ENCODE assay signal across 10 cellular contexts in the genomic region with DNA sequence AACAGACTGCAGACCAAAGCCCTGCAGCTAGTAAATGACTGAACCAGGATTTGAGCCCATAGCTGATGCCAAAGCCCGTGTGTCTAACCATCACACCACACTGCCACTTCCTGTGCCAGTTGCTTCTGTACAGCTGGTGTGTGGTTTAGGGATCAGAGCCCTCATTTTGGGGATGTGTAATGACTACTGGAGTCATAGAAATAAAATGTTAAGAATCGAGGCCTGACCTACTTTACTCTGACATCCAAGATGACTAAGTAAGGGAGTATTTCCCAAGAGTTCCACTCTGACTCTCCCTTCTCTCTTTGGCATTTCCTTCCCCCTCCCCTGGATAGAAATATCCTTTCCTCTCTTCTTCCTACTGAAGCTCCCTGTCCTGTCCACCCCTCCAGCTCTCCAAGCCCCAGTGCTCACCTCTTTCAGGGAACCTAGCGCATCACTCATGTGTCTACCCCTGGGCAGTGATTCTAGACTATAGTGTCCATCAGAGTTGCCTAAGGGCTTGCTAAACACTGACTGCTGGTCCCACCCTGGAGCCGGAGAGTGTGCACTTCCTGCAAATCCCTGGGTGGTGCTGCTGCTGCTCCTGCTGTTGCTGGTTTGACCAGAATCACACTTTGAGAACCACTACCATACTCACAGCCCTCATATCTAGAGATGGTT. TPM values are rescaled to one million over a fixed set of nuclear protein-coding genes. Genes with fewer than 3 reads are reported as not detected.
DNase-seq lines count a peak whose midpoint lies in the region; ATAC-seq and TF ChIP-seq lines count a peak whose summit lies in the region.
"Had no signal": no experiment of that assay in that cellular context is flagged by ENCODE, and none has a peak within 500 bp of the region (broad histone marks: within the 10 kb centered on the region; RNA-seq: fewer than 3 reads in every experiment).

No MANE protein-coding gene starts in this region.

- peak; percentile 31 to 49 for DNase-seq in AML-193 (lab: John Stamatoyannopoulos, UW)
- DNase-seq in NB4 (ENCODE audit: low read depth) = peak; percentile 45
- peak; percentile 85 for DNase-seq in epidermal melanocyte (ENCODE audit: insufficient read length, low spot score)
- DNase-seq in naive thymus-derived CD4-positive, alpha-beta T cell = no peak
- DNase-seq in D341Med (ENCODE audit: low spot score) = no peak
- no peak for DNase-seq in thyroid gland
- no peak for DNase-seq in neuronal stem cell (ENCODE audit: low spot score)
- no peak for DNase-seq in natural killer cell
- DNase-seq: activated CD8-positive, alpha-beta T cell treated with anti-CD3 and anti-CD28 coated beads, Interleukin-2, amount 10 ng/mL, durations not matched to agents 7 days and 5 days; NCI-H446 had no signal

- no peak overlapping the region for H3K4me3 ChIP-seq in NB4 (ENCODE audit: low read depth, low read length)
- H3K4me3 ChIP-seq in naive thymus-derived CD4-positive, alpha-beta T cell (ENCODE audit: low read length) = no peak overlapping the region
- H3K4me3 ChIP-seq in thyroid gland (replicated peaks in 1 of 3) = no peak overlapping the region
- H3K4me3 ChIP-seq in neuronal stem cell (ENCODE audit: low read length in 2 of 2) = no peak overlapping the region

- intact Hi-C loops in naive thymus-derived CD4-positive, alpha-beta T cell (cut with micrococcal nuclease) = no loop called here
- intact Hi-C loops in thyroid gland (cut with DNase I) = no loop called here
- intact Hi-C loops in natural killer cell (cut with micrococcal nuclease) = no loop called here

- H3K27ac ChIP-seq in naive thymus-derived CD4-positive, alpha-beta T cell (ENCODE audit: low read depth, low read length) = no peak overlapping the region
- H3K27ac ChIP-seq in thyroid gland = peak overlapping the region in 1 of 3 donors; percentile 36
- no peak overlapping the region for H3K27ac ChIP-seq in neuronal stem cell (replicated peaks; ENCODE audit: low read length)

- H3K27me3 ChIP-seq in naive thymus-derived CD4-positive, alpha-beta T cell (ENCODE audit: control insufficient read depth in 2 of 2, insufficient read depth in 2 of 2, low read length in 2 of 2) = no peaks in the 10 kb centered on the region
- H3K27me3 ChIP-seq in thyroid gland (no peaks in the 10 kb centered on the region), neuronal stem cell (ENCODE audit: control insufficient read depth in 3 of 3, insufficient read depth in 3 of 3, low read depth in 1 of 3, low read length in 3 of 3) (peaks cover 0 to 2% (median 0%) of the 10 kb centered on the region in 3 experiments)

- no peak overlapping the region for H4K8ac ChIP-seq in neuronal stem cell (ENCODE audit: low read depth, low read length)

- no peak overlapping the region for H3K18ac ChIP-seq in neuronal stem cell (ENCODE audit: low read length)

- no peaks in the 10 kb centered on the region for H3K79me1 ChIP-seq in neuronal stem cell (ENCODE audit: low read depth, low read length)

- no peak overlapping the region for H2AK5ac ChIP-seq in neuronal stem cell (ENCODE audit: low read depth, low read length)

- no peak overlapping the region for H2BK120ac ChIP-seq in neuronal stem cell (ENCODE audit: low read depth, low read length)

- peaks cover 0 to 13% (median 11%) of the 10 kb centered on the region in 5 donors for H3K27me3 Mint-ChIP-seq in naive thymus-derived CD4-positive, alpha-beta T cell
- peaks cover 0 to 2% of the 10 kb centered on the region in 2 donors for H3K27me3 Mint-ChIP-seq in natural killer cell (ENCODE audit: low read depth in 2 of 2)

- no peak overlapping the region for H2BK5ac ChIP-seq in neuronal stem cell (ENCODE audit: low read length)

- H2AFZ ChIP-seq in neuronal stem cell (ENCODE audit: low read length) = no peak overlapping the region

- no peak overlapping the region for H3K14ac ChIP-seq in neuronal stem cell (ENCODE audit: low read length)

- POLR2A ChIA-PET in naive thymus-derived CD4-positive, alpha-beta T cell (lab: Charles Lee) = no interaction called here

- CTCF ChIA-PET in naive thymus-derived CD4-positive, alpha-beta T cell (lab: Charles Lee) = no interaction called here

- TF ChIP-seq POLR2A in NB4 (IDR thresholded peaks at IDR 0.05; ENCODE audit: extremely low read depth, insufficient read length) (no peak), thyroid gland (IDR thresholded peaks at IDR 0.05) (no peak)

- no peaks in the 10 kb centered on the region for H3K9me3 ChIP-seq in naive thymus-derived CD4-positive, alpha-beta T cell (ENCODE audit: control insufficient read depth in 2 of 3, low read length in 3 of 3)
- H3K9me3 ChIP-seq in thyroid gland = no peaks in the 10 kb centered on the region
- H3K9me3 ChIP-seq in neuronal stem cell (replicated peaks in 1 of 2; ENCODE audit: control insufficient read depth in 2 of 2, insufficient read depth in 1 of 2, low read depth in 1 of 2, low read length in 2 of 2) = peaks cover 0 to 6% of the 10 kb centered on the region in 2 donors

- no peak overlapping the region for H3K23ac ChIP-seq in neuronal stem cell (ENCODE audit: low read depth, low read length, poor library complexity)

- no peak overlapping the region for H4K91ac ChIP-seq in neuronal stem cell (ENCODE audit: low read depth, low read length, poor library complexity)

- no peak overlapping the region for H3K4me2 ChIP-seq in neuronal stem cell (ENCODE audit: insufficient read depth, low read length, poor library complexity, severe bottlenecking)

- WGBS in thyroid gland, 2 donors = 72 to 77% methylated on average over 4 of the region's 4 CpGs
- no CpG with 5 or more reads among the region's 4 CpGs for WGBS in neuronal stem cell (ENCODE audit: extremely low coverage in 2 of 2, insufficient read length in 2 of 2, insufficient replicate concordance in 1 of 2), 2 donors

- TF ChIP-seq CTCF in NB4 (IDR thresholded peaks at IDR 0.05; ENCODE audit: low read depth, low read length) = no peak
- no peak for TF ChIP-seq CTCF in thyroid gland (IDR thresholded peaks at IDR 0.05)
- TF ChIP-seq CTCF in natural killer cell (IDR thresholded peaks at IDR 0.05) = no peak

- no peaks in the 10 kb centered on the region for H3K4me1 ChIP-seq in naive thymus-derived CD4-positive, alpha-beta T cell (ENCODE audit: control insufficient read depth in 2 of 2, insufficient read depth in 2 of 2, low read length in 2 of 2)
- peaks cover 0 to 3% of the 10 kb centered on the region in 2 donors for H3K4me1 ChIP-seq in thyroid gland
- no peaks in the 10 kb centered on the region for H3K4me1 ChIP-seq in neuronal stem cell (ENCODE audit: control insufficient read depth in 2 of 2, insufficient read depth in 1 of 2, low read depth in 1 of 2, low read length in 2 of 2)

- H2BK15ac ChIP-seq in neuronal stem cell (ENCODE audit: low read length) = no peak overlapping the region

- H3K9me3 Mint-ChIP-seq in naive thymus-derived CD4-positive, alpha-beta T cell = peaks cover 0 to 21% (median 7%) of the 10 kb centered on the region in 11 donors
- no peaks in the 10 kb centered on the region for H3K9me3 Mint-ChIP-seq in natural killer cell

- no peak overlapping the region for H3K27ac Mint-ChIP-seq in naive thymus-derived CD4-positive, alpha-beta T cell
- no peak overlapping the region for H3K27ac Mint-ChIP-seq in natural killer cell
- H3K27ac Mint-ChIP-seq: activated CD8-positive, alpha-beta T cell treated with anti-CD3 and anti-CD28 coated beads, Interleukin-2, amount 10 ng/mL, durations not matched to agents 7 days and 5 days had no signal

- H3K4ac ChIP-seq in neuronal stem cell (ENCODE audit: low read length) = no peak overlapping the region

- H3K4me1 Mint-ChIP-seq in naive thymus-derived CD4-positive, alpha-beta T cell = peaks cover 0 to 13% (median 0%) of the 10 kb centered on the region in 7 donors
- peaks cover 0 to 6% of the 10 kb centered on the region in 2 donors for H3K4me1 Mint-ChIP-seq in natural killer cell

- no peak overlapping the region for H3K9ac ChIP-seq in neuronal stem cell (ENCODE audit: low read depth, low read length, poor library complexity)

- H2BK12ac ChIP-seq in neuronal stem cell (ENCODE audit: low read length) = no peak overlapping the region

- no peak overlapping the region for H3K4me3 Mint-ChIP-seq in naive thymus-derived CD4-positive, alpha-beta T cell
- no peak overlapping the region for H3K4me3 Mint-ChIP-seq in natural killer cell
- H3K4me3 Mint-ChIP-seq: activated CD8-positive, alpha-beta T cell treated with anti-CD3 and anti-CD28 coated beads, Interleukin-2, amount 10 ng/mL, durations not matched to agents 7 days and 5 days had no signal

- peak; percentile 65 for ATAC-seq in naive thymus-derived CD4-positive, alpha-beta T cell
- ATAC-seq in natural killer cell = no peak
- ATAC-seq: activated CD8-positive, alpha-beta T cell treated with anti-CD3 and anti-CD28 coated beads, Interleukin-2, amount 10 ng/mL, durations not matched to agents 7 days and 5 days had no signal

- H3K36me3 Mint-ChIP-seq in naive thymus-derived CD4-positive, alpha-beta T cell = peaks cover 0 to 9% (median 0%) of the 10 kb centered on the region in 5 donors
- H3K36me3 Mint-ChIP-seq in natural killer cell = no peaks in the 10 kb centered on the region

- no peaks in the 10 kb centered on the region for H3K36me3 ChIP-seq in naive thymus-derived CD4-positive, alpha-beta T cell (ENCODE audit: control insufficient read depth in 2 of 3, insufficient read depth in 3 of 3, low read length in 3 of 3)
- H3K36me3 ChIP-seq in thyroid gland = no peaks in the 10 kb centered on the region
- no peaks in the 10 kb centered on the region for H3K36me3 ChIP-seq in neuronal stem cell (replicated peaks in 1 of 2; ENCODE audit: control insufficient read depth in 2 of 2, insufficient read depth in 2 of 2, low read length in 2 of 2)

RNA-seq across cellular contexts. Expression of a gene that starts 53.8 kb away (rescaled TPM):
- 1 to 10 TPM; 1.0 to 6.0 (median 2.1) TPM for total RNA-seq in naive thymus-derived CD4-positive, alpha-beta T cell
- not detected for polyA plus RNA-seq in naive thymus-derived CD4-positive, alpha-beta T cell
- total RNA-seq in thyroid gland (10 to 100 TPM; 12.4 to 24.7 (median 18.4) TPM), natural killer cell (1 to 10 TPM; 2.7 to 4.6 (median 3.0) TPM)
- polyA plus RNA-seq in neuronal stem cell (2013, experiment 1 of 2) = 0.25 TPM
- polyA plus RNA-seq in neuronal stem cell (2013, experiment 2 of 2) = 0.44 TPM

Comparison
In these comparisons a context has a peak if more than half of its experiments do, and no peak if none do; other contexts are left out.
1. DNase-seq: peak in AML-193 (2 of 2), NB4 (single experiment) and epidermal melanocyte (single experiment); none in naive thymus-derived CD4-positive, alpha-beta T cell (0 of 9), D341Med (single experiment), thyroid gland (0 of 2), neuronal stem cell (single experiment) and natural killer cell (single experiment).